Comparison of ENCODE assay signal across 1 cellular context in genomic region chr1:16067127-16067768, GRCh38.
TF ChIP-seq lines count a peak whose summit lies in the region.

No MANE protein-coding gene starts in this region.

TF ChIP-seq in HepG2, 621 proteins besides CTCF, POLR2A, EP300 and RAD21 (continued from another document and continues in another):
- TF ChIP-seq TFDP1 (CRISPR knock-in tag; IDR thresholded peaks at IDR 0.05; ENCODE audit: borderline replicate concordance) (no peak), ZMYM3 (CRISPR knock-in tag; IDR thresholded peaks at IDR 0.05) (peak; percentile 81; the same call in 1 of the 2 replicates), SAFB2 (CRISPR knock-in tag; IDR thresholded peaks at IDR 0.05; ENCODE audit: borderline replicate concordance, low read depth) (no peak), RELA (CRISPR knock-in tag; IDR thresholded peaks at IDR 0.05) (no peak), STAG1 (CRISPR knock-in tag; IDR thresholded peaks at IDR 0.05) (no peak), BRCA1 (CRISPR knock-in tag; IDR thresholded peaks at IDR 0.05) (no peak), RORA (CRISPR knock-in tag; IDR thresholded peaks at IDR 0.05) (no peak), ZNF513 (CRISPR knock-in tag; conservative IDR thresholded peaks at IDR 0.05) (no peak), HOXD1 (CRISPR knock-in tag; IDR thresholded peaks at IDR 0.05) (no peak), TFE3 (CRISPR knock-in tag; IDR thresholded peaks at IDR 0.05) (0 out of 2 replicates have a peak, but pooled peaks have one; percentile 17), PHB2 (IDR thresholded peaks at IDR 0.05; ENCODE audit: partially characterized antibody) (no peak), ZNF431 (CRISPR knock-in tag; IDR thresholded peaks at IDR 0.05; ENCODE audit: borderline replicate concordance, low read depth) (0 out of 2 replicates have a peak, but pooled peaks have one; percentile 18), ZBTB33 (CRISPR knock-in tag; IDR thresholded peaks at IDR 0.05) (no peak), ZNF772 (CRISPR knock-in tag; IDR thresholded peaks at IDR 0.05) (no peak), ZNF264 (CRISPR knock-in tag; IDR thresholded peaks at IDR 0.05) (no peak), E2F1 (CRISPR knock-in tag; IDR thresholded peaks at IDR 0.05) (no peak), MEIS1 (CRISPR knock-in tag; IDR thresholded peaks at IDR 0.05; ENCODE audit: borderline replicate concordance) (no peak), ZNF792 (CRISPR knock-in tag; IDR thresholded peaks at IDR 0.05) (no peak), ZNF335 (CRISPR knock-in tag; IDR thresholded peaks at IDR 0.05) (no peak), HNRNPL (IDR thresholded peaks at IDR 0.05; ENCODE audit: low read depth, low read length) (0 out of 2 replicates have a peak, but pooled peaks have one; percentile 44), MLXIP (CRISPR knock-in tag; IDR thresholded peaks at IDR 0.05; ENCODE audit: borderline replicate concordance) (no peak), PHF21A (CRISPR knock-in tag; IDR thresholded peaks at IDR 0.05) (no peak), FOXA3 (CRISPR knock-in tag; IDR thresholded peaks at IDR 0.05) (no peak), CBX2 (IDR thresholded peaks at IDR 0.05; ENCODE audit: low read depth, low read length) (no peak), CBX2 (CRISPR knock-in tag; IDR thresholded peaks at IDR 0.05; ENCODE audit: low read depth) (no peak), ZNF607 (CRISPR knock-in tag; IDR thresholded peaks at IDR 0.05; ENCODE audit: borderline replicate concordance) (no peak), HNRNPH1 (optimal IDR thresholded peaks at IDR 0.05; ENCODE audit: low read depth, low read length) (no peak), CHD4 (IDR thresholded peaks at IDR 0.05; ENCODE audit: borderline replicate concordance, low read length) (no peak), ZNF124 (CRISPR knock-in tag; IDR thresholded peaks at IDR 0.05) (no peak), ZNF441 (CRISPR knock-in tag; IDR thresholded peaks at IDR 0.05; ENCODE audit: borderline replicate concordance) (no peak), ZNF703 (CRISPR knock-in tag; IDR thresholded peaks at IDR 0.05; ENCODE audit: borderline replicate concordance) (no peak), BCL3 (CRISPR knock-in tag; IDR thresholded peaks at IDR 0.05) (no peak), AGO1 (IDR thresholded peaks at IDR 0.05; ENCODE audit: low read depth, low read length, poor library complexity, severe bottlenecking) (no peak), JUNB (CRISPR knock-in tag; IDR thresholded peaks at IDR 0.05; ENCODE audit: borderline replicate concordance) (no peak), HNRNPK (IDR thresholded peaks at IDR 0.05; ENCODE audit: low read depth, low read length, poor library complexity, severe bottlenecking) (no peak), KLF11 (CRISPR knock-in tag; IDR thresholded peaks at IDR 0.05) (no peak), ZNF564 (CRISPR knock-in tag; IDR thresholded peaks at IDR 0.05) (no peak), ZNF17 (CRISPR knock-in tag; IDR thresholded peaks at IDR 0.05) (no peak), RFX3 (CRISPR knock-in tag; IDR thresholded peaks at IDR 0.05) (peak; percentile 83), NCOR1 (IDR thresholded peaks at IDR 0.05; ENCODE audit: borderline replicate concordance, low read length) (peak; percentile 43; the same call in 1 of the 2 replicates), IRF9 (CRISPR knock-in tag; IDR thresholded peaks at IDR 0.05; ENCODE audit: borderline replicate concordance) (no peak), ZSCAN12 (CRISPR knock-in tag; IDR thresholded peaks at IDR 0.05) (no peak), ZNF138 (CRISPR knock-in tag; IDR thresholded peaks at IDR 0.05; ENCODE audit: low read depth) (no peak), KDM4B (CRISPR knock-in tag; IDR thresholded peaks at IDR 0.05) (no peak), KMT2A (CRISPR knock-in tag; IDR thresholded peaks at IDR 0.05) (no peak), KDM3A (CRISPR knock-in tag; IDR thresholded peaks at IDR 0.05; ENCODE audit: low read depth) (no peak), PRDM4 (CRISPR knock-in tag; IDR thresholded peaks at IDR 0.05; ENCODE audit: borderline replicate concordance) (no peak), FOXO1 (CRISPR knock-in tag; IDR thresholded peaks at IDR 0.05) (no peak), NBN (conservative IDR thresholded peaks at IDR 0.05) (no peak), SNAI1 (CRISPR knock-in tag; IDR thresholded peaks at IDR 0.05; ENCODE audit: borderline replicate concordance) (no peak), RNF2 (conservative IDR thresholded peaks at IDR 0.05; ENCODE audit: low read depth) (no peak), ZNF143 (CRISPR knock-in tag; IDR thresholded peaks at IDR 0.05) (no peak), ZBTB7A (CRISPR knock-in tag; IDR thresholded peaks at IDR 0.05) (no peak), HMG20A (CRISPR knock-in tag; IDR thresholded peaks at IDR 0.05; ENCODE audit: borderline replicate concordance) (no peak), ZNF33B (CRISPR knock-in tag; IDR thresholded peaks at IDR 0.05) (no peak), TAF15 (IDR thresholded peaks at IDR 0.05; ENCODE audit: low read depth, low read length, poor library complexity, severe bottlenecking) (no peak), ZKSCAN1 (IDR thresholded peaks at IDR 0.05; ENCODE audit: low read length) (no peak), ZNF234 (CRISPR knock-in tag; conservative IDR thresholded peaks at IDR 0.05) (no peak), ZNF776 (CRISPR knock-in tag; IDR thresholded peaks at IDR 0.05) (no peak)
